In the genomic region with DNA sequence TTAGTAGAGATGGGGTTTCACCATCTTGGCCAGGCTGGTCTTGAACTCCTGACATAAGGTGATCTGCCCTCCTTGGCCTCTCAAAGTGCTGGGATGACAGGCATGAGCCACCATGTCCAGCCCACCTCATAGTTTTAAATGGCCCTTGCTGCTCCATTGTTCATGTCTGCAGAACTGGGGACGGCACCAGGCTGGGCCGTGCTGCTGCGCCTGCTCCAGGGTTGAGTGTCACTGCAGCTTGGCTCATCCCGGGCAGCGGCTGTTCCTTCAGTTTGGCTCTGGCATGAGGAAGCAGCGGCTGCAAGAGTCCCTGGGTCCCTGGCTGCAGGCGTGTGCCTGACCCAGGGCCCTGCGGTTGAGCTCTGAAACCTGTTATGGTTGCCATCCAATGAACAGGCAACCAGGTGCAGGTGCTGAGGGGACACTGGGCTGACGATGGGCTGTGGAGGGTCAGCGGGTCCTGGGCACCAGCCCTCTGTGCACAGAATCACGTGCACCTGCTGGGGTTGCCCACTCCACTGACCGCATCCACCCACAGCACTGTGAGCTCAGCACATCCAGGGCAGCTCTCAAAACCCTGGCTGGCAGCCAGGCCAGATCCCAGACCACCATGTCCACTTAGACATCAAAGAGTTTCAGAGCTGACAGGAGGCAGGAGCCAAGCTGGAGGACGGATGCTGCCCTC, we compare ENCODE assay signal across 19 cellular contexts.
"Had no signal": no experiment of that assay in that cellular context is flagged by ENCODE, and none has a peak within 500 bp of the region (broad histone marks: within the 10 kb centered on the region; RNA-seq: fewer than 3 reads in every experiment).

No MANE protein-coding gene starts in this region.

- DNase-seq: activated B cell treated with CpG ODN at 0.5 μM for 24 hours; activated CD4-positive, alpha-beta memory T cell treated with anti-CD3 and anti-CD28 coated beads, Interleukin-2, amount 10 ng/mL, durations not matched to agents 7 days and 5 days; activated CD4-positive, alpha-beta T cell treated with anti-CD3 and anti-CD28 coated beads for 48 hours; activated naive CD4-positive, alpha-beta T cell treated with anti-CD3 and anti-CD28 coated beads for 36 hours; activated T-cell treated with anti-CD3 and anti-CD28 coated beads, Interleukin-2, amount 50 U/mL, for 1 hour; left ventricle myocardium superior; mesenchymal stem cell; naive thymus-derived CD4-positive, alpha-beta T cell; stimulated activated naive B cell treated with anti-CD40 and anti-IgM and Interleukin-4, amounts not matched to agents 10 μg/mL and 1 μg/mL and 100 μg/mL, for 72 hours; T-cell had no signal

- H3K4me3 ChIP-seq: ascending aorta, coronary artery, mucosa of descending colon, neural progenitor cell, ovary had no signal

- ATAC-seq: activated T-helper 17 cell treated with anti-CD3 and anti-CD28 coated beads, Interleukin-2, amount 50 U/mL, for 72 hours; left ventricle myocardium superior; mucosa of descending colon; naive thymus-derived CD4-positive, alpha-beta T cell; stimulated activated naive B cell treated with anti-CD40 and anti-IgM and Interleukin-4, amounts not matched to agents 10 μg/mL and 1 μg/mL and 100 μg/mL, for 72 hours; T-cell had no signal

- H3K4me1 ChIP-seq: ascending aorta had no signal

- H3K9ac ChIP-seq: neural progenitor cell had no signal

- H3K36me3 ChIP-seq: ascending aorta, neural progenitor cell, ovary had no signal

- H3K27ac ChIP-seq: ascending aorta, coronary artery, neural progenitor cell, ovary had no signal

- H3K27me3 ChIP-seq: ascending aorta, neural progenitor cell, ovary had no signal

- H3K9me3 ChIP-seq: ascending aorta, mucosa of descending colon had no signal

- FAIRE-seq: endometrium, frontal cortex, keratinocyte had no signal

- H2AFZ ChIP-seq: neural progenitor cell had no signal

- H3K4me2 ChIP-seq: neural progenitor cell had no signal
